1 cellular context compared by ENCODE assay signal in genomic region chrX:7191681-7192110, GRCh38.
TF ChIP-seq lines count a peak whose summit lies in the region.

No MANE protein-coding gene starts in this region.

TF ChIP-seq in K562, 482 proteins besides CTCF, POLR2A, EP300 and RAD21 (continued from another document):
- TF ChIP-seq, protein P1, sequence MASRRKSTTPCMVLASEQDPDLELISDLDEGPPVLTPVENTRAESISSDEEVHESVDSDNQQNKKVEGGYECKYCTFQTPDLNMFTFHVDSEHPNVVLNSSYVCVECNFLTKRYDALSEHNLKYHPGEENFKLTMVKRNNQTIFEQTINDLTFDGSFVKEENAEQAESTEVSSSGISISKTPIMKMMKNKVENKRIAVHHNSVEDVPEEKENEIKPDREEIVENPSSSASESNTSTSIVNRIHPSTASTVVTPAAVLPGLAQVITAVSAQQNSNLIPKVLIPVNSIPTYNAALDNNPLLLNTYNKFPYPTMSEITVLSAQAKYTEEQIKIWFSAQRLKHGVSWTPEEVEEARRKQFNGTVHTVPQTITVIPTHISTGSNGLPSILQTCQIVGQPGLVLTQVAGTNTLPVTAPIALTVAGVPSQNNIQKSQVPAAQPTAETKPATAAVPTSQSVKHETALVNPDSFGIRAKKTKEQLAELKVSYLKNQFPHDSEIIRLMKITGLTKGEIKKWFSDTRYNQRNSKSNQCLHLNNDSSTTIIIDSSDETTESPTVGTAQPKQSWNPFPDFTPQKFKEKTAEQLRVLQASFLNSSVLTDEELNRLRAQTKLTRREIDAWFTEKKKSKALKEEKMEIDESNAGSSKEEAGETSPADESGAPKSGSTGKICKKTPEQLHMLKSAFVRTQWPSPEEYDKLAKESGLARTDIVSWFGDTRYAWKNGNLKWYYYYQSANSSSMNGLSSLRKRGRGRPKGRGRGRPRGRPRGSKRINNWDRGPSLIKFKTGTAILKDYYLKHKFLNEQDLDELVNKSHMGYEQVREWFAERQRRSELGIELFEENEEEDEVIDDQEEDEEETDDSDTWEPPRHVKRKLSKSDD (conservative IDR thresholded peaks at IDR 0.05; ENCODE audit: low read length) = no peak
- no peak for TF ChIP-seq MAFF (IDR thresholded peaks at IDR 0.05; ENCODE audit: low read length)
- TF ChIP-seq ZNF121 (CRISPR knock-in tag; conservative IDR thresholded peaks at IDR 0.05) = no peak
- no peak for TF ChIP-seq CHCHD3 (CRISPR knock-in tag; IDR thresholded peaks at IDR 0.05)
- TF ChIP-seq, protein P2, sequence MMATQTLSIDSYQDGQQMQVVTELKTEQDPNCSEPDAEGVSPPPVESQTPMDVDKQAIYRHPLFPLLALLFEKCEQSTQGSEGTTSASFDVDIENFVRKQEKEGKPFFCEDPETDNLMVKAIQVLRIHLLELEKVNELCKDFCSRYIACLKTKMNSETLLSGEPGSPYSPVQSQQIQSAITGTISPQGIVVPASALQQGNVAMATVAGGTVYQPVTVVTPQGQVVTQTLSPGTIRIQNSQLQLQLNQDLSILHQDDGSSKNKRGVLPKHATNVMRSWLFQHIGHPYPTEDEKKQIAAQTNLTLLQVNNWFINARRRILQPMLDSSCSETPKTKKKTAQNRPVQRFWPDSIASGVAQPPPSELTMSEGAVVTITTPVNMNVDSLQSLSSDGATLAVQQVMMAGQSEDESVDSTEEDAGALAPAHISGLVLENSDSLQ (IDR thresholded peaks at IDR 0.05) = no peak
- no peak for TF ChIP-seq ZC3H11A (IDR thresholded peaks at IDR 0.05; ENCODE audit: low read depth, low read length)
- no peak for TF ChIP-seq NFRKB (IDR thresholded peaks at IDR 0.05; ENCODE audit: low read depth)
- no peak for TF ChIP-seq ADNP (tag; IDR thresholded peaks at IDR 0.05)
- no peak for TF ChIP-seq TFAM (CRISPR knock-in tag; conservative IDR thresholded peaks at IDR 0.05)
TF ChIP-seq in K562: peak in this region for 0.
